18 cellular contexts compared by ENCODE assay signal in genomic region chr21:46516068-46516467, GRCh38.
"Had no signal": no experiment of that assay in that cellular context is flagged by ENCODE, and none has a peak within 500 bp of the region (broad histone marks: within the 10 kb centered on the region; RNA-seq: fewer than 3 reads in every experiment).

No MANE protein-coding gene starts in this region.

- H3K4me3 Mint-ChIP-seq: activated CD4-positive, alpha-beta T cell treated with anti-CD3 and anti-CD28 coated beads, Interleukin-2, amount 10 ng/mL, durations not matched to agents 24 days and 14 days; activated naive CD8-positive, alpha-beta T cell treated with anti-CD3 and anti-CD28 coated beads, Interleukin-2, amount 10 ng/mL, durations not matched to agents 7 days and 5 days; mesothelial cell of epicardium; stimulated activated naive B cell treated with anti-CD40 and anti-IgM and Interleukin-4, amounts not matched to agents 10 μg/mL and 1 μg/mL and 100 μg/mL, for 72 hours had no signal

- DNase-seq: activated CD4-positive, alpha-beta T cell treated with anti-CD3 and anti-CD28 coated beads, Interleukin-2, amount 10 ng/mL, durations not matched to agents 24 days and 14 days; activated CD4-positive, CD25-positive, alpha-beta regulatory T cell; activated naive CD8-positive, alpha-beta T cell treated with anti-CD3 and anti-CD28 coated beads, Interleukin-2, amount 10 ng/mL, durations not matched to agents 7 days and 5 days; activated T-cell treated with anti-CD3 and anti-CD28 coated beads for 4 hours; anterior cingulate cortex; brain microvascular endothelial cell; cortex of kidney; effector CD4-positive, alpha-beta T cell; foreskin melanocyte; heart left ventricle; left colon; lower lobe of right lung; retina; SIG-M5; stimulated activated naive B cell treated with anti-CD40 and anti-IgM and Interleukin-4, amounts not matched to agents 10 μg/mL and 1 μg/mL and 100 μg/mL, for 72 hours; substantia nigra; transverse colon had no signal

- H3K9me3 ChIP-seq: lower lobe of right lung, transverse colon had no signal

- H3K9me3 Mint-ChIP-seq: activated CD4-positive, alpha-beta T cell treated with anti-CD3 and anti-CD28 coated beads, Interleukin-2, amount 10 ng/mL, durations not matched to agents 24 days and 14 days; activated naive CD8-positive, alpha-beta T cell treated with anti-CD3 and anti-CD28 coated beads, Interleukin-2, amount 10 ng/mL, durations not matched to agents 7 days and 5 days; stimulated activated naive B cell treated with anti-CD40 and anti-IgM and Interleukin-4, amounts not matched to agents 10 μg/mL and 1 μg/mL and 100 μg/mL, for 72 hours had no signal

- H3K27me3 Mint-ChIP-seq: activated CD4-positive, alpha-beta T cell treated with anti-CD3 and anti-CD28 coated beads, Interleukin-2, amount 10 ng/mL, durations not matched to agents 24 days and 14 days; activated naive CD8-positive, alpha-beta T cell treated with anti-CD3 and anti-CD28 coated beads, Interleukin-2, amount 10 ng/mL, durations not matched to agents 7 days and 5 days; stimulated activated naive B cell treated with anti-CD40 and anti-IgM and Interleukin-4, amounts not matched to agents 10 μg/mL and 1 μg/mL and 100 μg/mL, for 72 hours had no signal

- H3K4me3 ChIP-seq: heart left ventricle, lower lobe of right lung, transverse colon had no signal

- H3K27ac ChIP-seq: brain microvascular endothelial cell, lower lobe of right lung, transverse colon had no signal

- H3K27ac Mint-ChIP-seq: activated CD4-positive, alpha-beta T cell treated with anti-CD3 and anti-CD28 coated beads, Interleukin-2, amount 10 ng/mL, durations not matched to agents 24 days and 14 days; activated naive CD8-positive, alpha-beta T cell treated with anti-CD3 and anti-CD28 coated beads, Interleukin-2, amount 10 ng/mL, durations not matched to agents 7 days and 5 days; mesothelial cell of epicardium; stimulated activated naive B cell treated with anti-CD40 and anti-IgM and Interleukin-4, amounts not matched to agents 10 μg/mL and 1 μg/mL and 100 μg/mL, for 72 hours had no signal
